Comparison of ENCODE assay signal across 9 cellular contexts in the genomic region with DNA sequence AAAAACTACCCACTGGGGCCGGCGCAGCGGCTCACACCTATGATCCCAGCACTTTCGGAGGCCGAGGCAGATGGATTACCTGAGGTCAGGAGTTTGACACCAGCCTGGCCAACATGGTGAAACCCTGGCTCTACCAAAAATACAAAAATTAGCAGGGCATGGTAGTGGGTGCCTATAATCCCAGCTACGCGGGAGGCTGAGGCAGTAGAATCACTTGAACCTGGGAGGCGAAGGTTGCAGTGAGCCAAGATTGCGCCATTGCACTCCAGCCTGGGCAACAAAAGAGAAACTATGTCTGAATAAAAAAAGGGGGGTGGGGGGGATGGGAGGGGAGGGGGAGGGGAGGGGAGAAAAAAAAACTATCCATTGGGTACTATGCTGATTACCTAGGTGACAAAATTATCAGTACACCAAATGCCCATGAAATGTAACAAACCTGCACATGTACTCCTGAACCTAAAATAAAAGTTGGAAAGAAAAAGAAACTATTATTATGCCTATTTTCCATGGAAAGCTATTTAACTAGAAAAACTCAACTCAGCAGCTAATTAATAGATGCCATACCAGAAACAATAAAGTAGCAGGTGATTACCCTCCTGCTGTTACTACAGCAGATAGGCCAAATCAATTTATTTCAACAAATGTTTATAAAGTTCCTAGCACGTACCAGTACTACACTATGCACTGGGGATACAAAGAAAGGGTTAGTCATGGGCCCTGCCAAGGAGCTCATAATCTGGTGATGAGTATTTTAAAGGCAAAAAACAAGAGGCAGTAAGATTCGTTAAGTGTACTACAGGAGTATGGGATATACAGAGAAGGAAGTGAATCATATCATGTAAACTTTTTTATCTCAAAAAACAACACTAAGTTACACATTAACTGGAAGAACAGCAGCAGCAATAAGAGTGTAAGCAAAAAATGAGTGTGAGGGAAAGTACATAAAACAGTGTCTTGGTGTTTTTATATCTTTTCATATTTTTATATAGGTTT.
DNase-seq lines count a peak whose midpoint lies in the region; ATAC-seq, FAIRE-seq and TF ChIP-seq lines count a peak whose summit lies in the region.
"Had no signal": no experiment of that assay in that cellular context is flagged by ENCODE, and none has a peak within 500 bp of the region (broad histone marks: within the 10 kb centered on the region; RNA-seq: fewer than 3 reads in every experiment).

No MANE protein-coding gene starts in this region.

- no peaks in the 10 kb centered on the region for H3K27me3 ChIP-seq in pancreas

- H3K36me3 Mint-ChIP-seq in activated naive CD4-positive, alpha-beta T cell treated with anti-CD3 and anti-CD28 coated beads, Interleukin-2, amount 10 ng/mL, durations not matched to agents 7 days and 5 days = peaks cover 45% of the 10 kb centered on the region
- peaks cover 51% of the 10 kb centered on the region for H3K36me3 Mint-ChIP-seq in activated CD4-positive, alpha-beta memory T cell treated with anti-CD3 and anti-CD28 coated beads, Interleukin-2, amount 10 ng/mL, durations not matched to agents 7 days and 5 days (ENCODE audit: low read depth)

- peak; percentile 68 for FAIRE-seq in pancreas (lab: Jason Lieb, UNC)

- no peak for DNase-seq in activated naive CD4-positive, alpha-beta T cell treated with anti-CD3 and anti-CD28 coated beads, Interleukin-2, amount 10 ng/mL, durations not matched to agents 7 days and 5 days
- no peak for DNase-seq in activated naive CD4-positive, alpha-beta T cell treated with anti-CD3 and anti-CD28 coated beads, Interleukin-2, amount 50 U/mL, for 16 hours
- DNase-seq in activated CD4-positive, alpha-beta memory T cell treated with anti-CD3 and anti-CD28 coated beads, Interleukin-2, amount 10 ng/mL, durations not matched to agents 7 days and 5 days = no peak
- DNase-seq in pancreas = no peak
- no peak for DNase-seq in GF-D8 (lab: John Stamatoyannopoulos, UW)
- no peak for DNase-seq in RPMI8226
- no peak for DNase-seq in amygdala (lab: John Stamatoyannopoulos, UW)

- 82 to 83% methylated on average over 11 of the region's 11 CpGs for WGBS in pancreas, 2 donors

- no peak for TF ChIP-seq CTCF in pancreas (IDR thresholded peaks at IDR 0.05)

- peaks cover 17% of the 10 kb centered on the region for H3K9me3 Mint-ChIP-seq in activated naive CD4-positive, alpha-beta T cell treated with anti-CD3 and anti-CD28 coated beads, Interleukin-2, amount 10 ng/mL, durations not matched to agents 7 days and 5 days
- H3K9me3 Mint-ChIP-seq in activated CD4-positive, alpha-beta memory T cell treated with anti-CD3 and anti-CD28 coated beads, Interleukin-2, amount 10 ng/mL, durations not matched to agents 7 days and 5 days = peaks cover 23% of the 10 kb centered on the region

- peaks cover 80% of the 10 kb centered on the region for H3K4me1 Mint-ChIP-seq in activated naive CD4-positive, alpha-beta T cell treated with anti-CD3 and anti-CD28 coated beads, Interleukin-2, amount 10 ng/mL, durations not matched to agents 7 days and 5 days
- H3K4me1 Mint-ChIP-seq in activated CD4-positive, alpha-beta memory T cell treated with anti-CD3 and anti-CD28 coated beads, Interleukin-2, amount 10 ng/mL, durations not matched to agents 7 days and 5 days = peaks cover 75% of the 10 kb centered on the region

- CTCF ChIA-PET in activated naive CD4-positive, alpha-beta T cell treated with anti-CD3 and anti-CD28 coated beads, Interleukin-2, amount 10 ng/mL, durations not matched to agents 7 days and 5 days (lab: Charles Lee) = interaction anchor here (0.7 to 2.0 kb wide), 5 partner anchors 9 to 138 kb away, joined by 3 to 7 read pairs (median 4); partner anchors contain the start of gene SLC39A10
- CTCF ChIA-PET in activated CD4-positive, alpha-beta memory T cell treated with anti-CD3 and anti-CD28 coated beads, Interleukin-2, amount 10 ng/mL, durations not matched to agents 7 days and 5 days (lab: Charles Lee) = interaction anchor here (0.9 to 3.3 kb wide), 7 partner anchors 8 to 116 kb away, joined by 3 to 25 read pairs (median 5); no protein-coding TSS in a partner anchor

- no peaks in the 10 kb centered on the region for H3K27me3 Mint-ChIP-seq in activated naive CD4-positive, alpha-beta T cell treated with anti-CD3 and anti-CD28 coated beads, Interleukin-2, amount 10 ng/mL, durations not matched to agents 7 days and 5 days
- H3K27me3 Mint-ChIP-seq in activated CD4-positive, alpha-beta memory T cell treated with anti-CD3 and anti-CD28 coated beads, Interleukin-2, amount 10 ng/mL, durations not matched to agents 7 days and 5 days = no peaks in the 10 kb centered on the region

- no peaks in the 10 kb centered on the region for H3K36me3 ChIP-seq in pancreas

- H3K27ac Mint-ChIP-seq in activated naive CD4-positive, alpha-beta T cell treated with anti-CD3 and anti-CD28 coated beads, Interleukin-2, amount 10 ng/mL, durations not matched to agents 7 days and 5 days = peak overlapping the region; percentile 90
- peak overlapping the region; percentile 87 for H3K27ac Mint-ChIP-seq in activated CD4-positive, alpha-beta memory T cell treated with anti-CD3 and anti-CD28 coated beads, Interleukin-2, amount 10 ng/mL, durations not matched to agents 7 days and 5 days

- peak overlapping the region in 2 of 4 donors; percentile 61 to 63 for H3K27ac ChIP-seq in pancreas

- H3K4me3 Mint-ChIP-seq in activated naive CD4-positive, alpha-beta T cell treated with anti-CD3 and anti-CD28 coated beads, Interleukin-2, amount 10 ng/mL, durations not matched to agents 7 days and 5 days = peak overlapping the region; percentile 31
- peak overlapping the region; percentile 6 for H3K4me3 Mint-ChIP-seq in activated CD4-positive, alpha-beta memory T cell treated with anti-CD3 and anti-CD28 coated beads, Interleukin-2, amount 10 ng/mL, durations not matched to agents 7 days and 5 days

- ATAC-seq in HG03064 (IDR thresholded peaks at IDR 0.05; ENCODE audit: low read depth, unreplicated experiment) = peak; percentile 95
- ATAC-seq in pancreas = peak; percentile 88 to 98 (median 93)

- H3K4me3 ChIP-seq in pancreas = no peak overlapping the region
- H3K4me3 ChIP-seq: skin epidermis had no signal

- intact Hi-C loops in pancreas (cut with DNase I) = no loop called here

- H3K4me1 ChIP-seq in pancreas = peaks cover 0 to 10% (median 4%) of the 10 kb centered on the region in 3 donors

- POLR2A ChIA-PET in activated CD4-positive, alpha-beta memory T cell treated with anti-CD3 and anti-CD28 coated beads, Interleukin-2, amount 10 ng/mL, durations not matched to agents 7 days and 5 days (lab: Charles Lee) = interaction anchor here (0.8 to 20.0 kb wide), 6 partner anchors 9 to 336 kb away, joined by 4 to 824 read pairs (median 68); partner anchors contain the start of gene SLC39A10

- no peaks in the 10 kb centered on the region for H3K9me3 ChIP-seq in pancreas
